ENCODE assay signal across 21 cellular contexts in the genomic region with DNA sequence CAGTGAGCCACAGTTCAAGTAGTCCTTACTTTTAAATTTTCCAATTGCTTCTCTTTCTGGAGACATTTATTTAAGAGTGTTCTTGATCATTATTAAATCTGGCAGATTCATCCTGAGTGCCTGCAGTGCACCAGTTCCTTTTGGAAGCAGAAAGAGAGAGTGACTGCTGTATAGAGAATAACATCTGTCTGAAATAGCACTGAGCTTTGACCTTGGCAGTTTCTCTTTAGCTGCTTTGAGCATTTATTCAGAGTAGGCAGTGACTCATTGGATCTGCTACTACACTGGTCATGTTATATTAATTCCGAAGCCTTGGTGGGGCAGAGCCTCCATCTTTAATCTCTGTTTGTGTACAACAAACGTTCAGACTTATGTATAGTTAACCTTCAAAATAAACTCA.
DNase-seq lines count a peak whose midpoint lies in the region; ATAC-seq and TF ChIP-seq lines count a peak whose summit lies in the region.
"Had no signal": no experiment of that assay in that cellular context is flagged by ENCODE, and none has a peak within 500 bp of the region (broad histone marks: within the 10 kb centered on the region; RNA-seq: fewer than 3 reads in every experiment).

No MANE protein-coding gene starts in this region.

- no peak overlapping the region for H3K56ac ChIP-seq in H9 (ENCODE audit: insufficient read length, low read depth, low read length)

- H3K4me1 ChIP-seq in hepatocyte (ENCODE audit: insufficient read depth) = no peaks in the 10 kb centered on the region
- H3K4me1 ChIP-seq in H9 (ENCODE audit: insufficient read depth, low read length) = no peaks in the 10 kb centered on the region
- H3K4me1 ChIP-seq: heart right ventricle, tibial artery had no signal

- peak; percentile 15 for DNase-seq in HT1080 (ENCODE audit: low read depth)
- DNase-seq in astrocyte of the hippocampus (ENCODE audit: low read depth, low spot score) = peak; percentile 8
- peak; percentile 5 for DNase-seq in hepatocyte (ENCODE audit: low spot score)
- no peak for DNase-seq in H9
- DNase-seq in activated CD4-positive, alpha-beta T cell treated with anti-CD3 and anti-CD28 coated beads, Interleukin-2, amount 10 ng/mL, durations not matched to agents 24 days and 14 days = no peak
- DNase-seq in effector memory CD8-positive, alpha-beta T cell = no peak
- DNase-seq in sciatic nerve (ENCODE audit: low spot score) = no peak
- DNase-seq: activated CD8-positive, alpha-beta T cell treated with anti-CD3 and anti-CD28 coated beads, Interleukin-2, amount 10 ng/mL, durations not matched to agents 7 days and 5 days; amygdala; DMS53; heart right ventricle; KBM-7; midbrain; NCI-H1092; ovary; T-helper 1 cell; tibial artery had no signal

- H3K9me3 Mint-ChIP-seq in H9 = no peaks in the 10 kb centered on the region
- H3K9me3 Mint-ChIP-seq in activated CD4-positive, alpha-beta T cell treated with anti-CD3 and anti-CD28 coated beads, Interleukin-2, amount 10 ng/mL, durations not matched to agents 24 days and 14 days = no peaks in the 10 kb centered on the region
- no peaks in the 10 kb centered on the region for H3K9me3 Mint-ChIP-seq in effector memory CD8-positive, alpha-beta T cell
- H3K9me3 Mint-ChIP-seq: stimulated activated memory B cell treated with anti-CD40 and anti-IgM and Interleukin-4, amounts not matched to agents 10 μg/mL and 1 μg/mL and 100 μg/mL, for 72 hours had no signal

- H3T11ph ChIP-seq in H9 (ENCODE audit: low read length) = no peak overlapping the region

- H3K27ac Mint-ChIP-seq in H9 = no peak overlapping the region
- no peak overlapping the region for H3K27ac Mint-ChIP-seq in activated CD4-positive, alpha-beta T cell treated with anti-CD3 and anti-CD28 coated beads, Interleukin-2, amount 10 ng/mL, durations not matched to agents 24 days and 14 days
- no peak overlapping the region for H3K27ac Mint-ChIP-seq in effector memory CD8-positive, alpha-beta T cell
- H3K27ac Mint-ChIP-seq: activated CD8-positive, alpha-beta T cell treated with anti-CD3 and anti-CD28 coated beads, Interleukin-2, amount 10 ng/mL, durations not matched to agents 7 days and 5 days; CD14-positive monocyte; stimulated activated memory B cell treated with anti-CD40 and anti-IgM and Interleukin-4, amounts not matched to agents 10 μg/mL and 1 μg/mL and 100 μg/mL, for 72 hours had no signal

- no peak overlapping the region for H2BK12ac ChIP-seq in H9 (ENCODE audit: insufficient read length, low read depth, low read length)

- H3K9ac ChIP-seq in H9 (ENCODE audit: extremely low read depth, insufficient read length, low read length) = no peak overlapping the region

- H2BK120ac ChIP-seq in H9 (ENCODE audit: low read depth, low read length, poor library complexity, severe bottlenecking) = no peak overlapping the region

- H3K27me3 ChIP-seq in hepatocyte (no peaks in the 10 kb centered on the region), H9 (ENCODE audit: insufficient read depth, low read length) (no peaks in the 10 kb centered on the region)
- H3K27me3 ChIP-seq: heart right ventricle, ovary, tibial artery had no signal

- H3K18ac ChIP-seq in H9 (ENCODE audit: insufficient read length, low read depth, low read length) = no peak overlapping the region

- no peaks in the 10 kb centered on the region for H3K36me3 ChIP-seq in hepatocyte (replicated peaks; ENCODE audit: insufficient read depth, low read depth)
- H3K36me3 ChIP-seq: heart right ventricle, ovary, tibial artery had no signal

- no peak for ATAC-seq in effector memory CD8-positive, alpha-beta T cell (replicated peaks)
- ATAC-seq in sciatic nerve = no peak
- ATAC-seq: activated CD8-positive, alpha-beta T cell treated with anti-CD3 and anti-CD28 coated beads, Interleukin-2, amount 10 ng/mL, durations not matched to agents 7 days and 5 days; stimulated activated memory B cell treated with anti-CD40 and anti-IgM and Interleukin-4, amounts not matched to agents 10 μg/mL and 1 μg/mL and 100 μg/mL, for 72 hours had no signal

- no peaks in the 10 kb centered on the region for H3K23me2 ChIP-seq in H9 (ENCODE audit: insufficient read length, low read depth, low read length, poor library complexity, severe bottlenecking)

- no peak overlapping the region for H4K91ac ChIP-seq in H9 (ENCODE audit: insufficient read length, low read depth, low read length)

- TF ChIP-seq CTCF in hepatocyte (IDR thresholded peaks at IDR 0.05; ENCODE audit: poor library complexity) = no peak
- no peak for TF ChIP-seq CTCF in H9 (conservative IDR thresholded peaks at IDR 0.05)

- no peak overlapping the region for H3K4me3 Mint-ChIP-seq in H9
- no peak overlapping the region for H3K4me3 Mint-ChIP-seq in activated CD4-positive, alpha-beta T cell treated with anti-CD3 and anti-CD28 coated beads, Interleukin-2, amount 10 ng/mL, durations not matched to agents 24 days and 14 days
- H3K4me3 Mint-ChIP-seq in effector memory CD8-positive, alpha-beta T cell = no peak overlapping the region
- H3K4me3 Mint-ChIP-seq: activated CD8-positive, alpha-beta T cell treated with anti-CD3 and anti-CD28 coated beads, Interleukin-2, amount 10 ng/mL, durations not matched to agents 7 days and 5 days; CD14-positive monocyte; stimulated activated memory B cell treated with anti-CD40 and anti-IgM and Interleukin-4, amounts not matched to agents 10 μg/mL and 1 μg/mL and 100 μg/mL, for 72 hours had no signal

- no peak overlapping the region for H3K4me3 ChIP-seq in hepatocyte
- H3K4me3 ChIP-seq: coronary artery, heart right ventricle, ovary, tibial artery had no signal

- H4K5ac ChIP-seq in H9 (ENCODE audit: insufficient read length, low read depth, low read length) = no peak overlapping the region

- no peaks in the 10 kb centered on the region for H3K9me2 ChIP-seq in hepatocyte (replicated peaks; ENCODE audit: insufficient read depth)

- 0 out of 4 replicates have a peak, but pooled peaks cover 0 to 5% of the 10 kb centered on the region in 2 experiments for H3K4me1 Mint-ChIP-seq in H9
- no peaks in the 10 kb centered on the region for H3K4me1 Mint-ChIP-seq in activated CD4-positive, alpha-beta T cell treated with anti-CD3 and anti-CD28 coated beads, Interleukin-2, amount 10 ng/mL, durations not matched to agents 24 days and 14 days
- no peaks in the 10 kb centered on the region for H3K4me1 Mint-ChIP-seq in effector memory CD8-positive, alpha-beta T cell (ENCODE audit: low read depth in 2 of 2)
- H3K4me1 Mint-ChIP-seq: stimulated activated memory B cell treated with anti-CD40 and anti-IgM and Interleukin-4, amounts not matched to agents 10 μg/mL and 1 μg/mL and 100 μg/mL, for 72 hours had no signal

- H3K4ac ChIP-seq in H9 (ENCODE audit: low read depth, low read length) = no peak overlapping the region

- no peaks in the 10 kb centered on the region for H3K27me3 Mint-ChIP-seq in H9 (ENCODE audit: low read depth)
- no peaks in the 10 kb centered on the region for H3K27me3 Mint-ChIP-seq in activated CD4-positive, alpha-beta T cell treated with anti-CD3 and anti-CD28 coated beads, Interleukin-2, amount 10 ng/mL, durations not matched to agents 24 days and 14 days
- H3K27me3 Mint-ChIP-seq in effector memory CD8-positive, alpha-beta T cell = no peaks in the 10 kb centered on the region
- H3K27me3 Mint-ChIP-seq: stimulated activated memory B cell treated with anti-CD40 and anti-IgM and Interleukin-4, amounts not matched to agents 10 μg/mL and 1 μg/mL and 100 μg/mL, for 72 hours had no signal

- H2BK15ac ChIP-seq in H9 (ENCODE audit: low read depth, low read length) = no peak overlapping the region

- H3K79me1 ChIP-seq in H9 (ENCODE audit: insufficient read depth, low read depth, low read length, poor library complexity, severe bottlenecking) = no peaks in the 10 kb centered on the region

- no peak overlapping the region for H4K8ac ChIP-seq in H9 (replicated peaks; ENCODE audit: insufficient read length, low read depth, low read length)

- intact Hi-C loops in activated CD4-positive, alpha-beta T cell treated with anti-CD3 and anti-CD28 coated beads, Interleukin-2, amount 10 ng/mL, durations not matched to agents 24 days and 14 days (cut with micrococcal nuclease) = no loop called here
- intact Hi-C loops in sciatic nerve (cut with DNase I) = no loop called here

- no peak overlapping the region for H2BK20ac ChIP-seq in H9 (ENCODE audit: low read depth, low read length, poor library complexity, severe bottlenecking)

- H3K36me3 Mint-ChIP-seq in H9 (ENCODE audit: insufficient read depth in 1 of 3, low read depth in 3 of 3) = no peaks in the 10 kb centered on the region
- no peaks in the 10 kb centered on the region for H3K36me3 Mint-ChIP-seq in activated CD4-positive, alpha-beta T cell treated with anti-CD3 and anti-CD28 coated beads, Interleukin-2, amount 10 ng/mL, durations not matched to agents 24 days and 14 days (ENCODE audit: low read depth)
- H3K36me3 Mint-ChIP-seq in effector memory CD8-positive, alpha-beta T cell (ENCODE audit: insufficient read depth) = no peaks in the 10 kb centered on the region
- H3K36me3 Mint-ChIP-seq: CD14-positive monocyte; stimulated activated memory B cell treated with anti-CD40 and anti-IgM and Interleukin-4, amounts not matched to agents 10 μg/mL and 1 μg/mL and 100 μg/mL, for 72 hours had no signal

- WGBS in hepatocyte (ENCODE audit: low lambda C conversion rate, missing lambda C conversion rate) = 63% methylated on average over 2 of the region's 2 CpGs
- no CpG with 5 or more reads among the region's 2 CpGs for WGBS in H9 (ENCODE audit: extremely low coverage, insufficient read length, low lambda C conversion rate)

- no peak overlapping the region for H3K14ac ChIP-seq in H9 (ENCODE audit: insufficient read depth, low read length)

- no peak overlapping the region for H2BK5ac ChIP-seq in H9 (ENCODE audit: insufficient read length, low read length)

- H3K4me2 ChIP-seq in hepatocyte = no peak overlapping the region
- H3K4me2 ChIP-seq in H9 (ENCODE audit: insufficient read depth, insufficient read length, low read length) = no peak overlapping the region

- H2AFZ ChIP-seq in hepatocyte = no peak overlapping the region
- no peak overlapping the region for H2AFZ ChIP-seq in H9 (ENCODE audit: low read length)

- H3K27ac ChIP-seq in hepatocyte (no peak overlapping the region), H9 (ENCODE audit: insufficient read length, low read depth, low read length) (no peak overlapping the region)
- H3K27ac ChIP-seq: coronary artery, epithelial cell of prostate, heart right ventricle, ovary, tibial artery had no signal

- H4K20me1 ChIP-seq in hepatocyte (ENCODE audit: insufficient read depth, poor library complexity, severe bottlenecking) = no peaks in the 10 kb centered on the region
- no peaks in the 10 kb centered on the region for H4K20me1 ChIP-seq in H9 (ENCODE audit: control insufficient read depth, insufficient read depth, insufficient read length)

- no peak overlapping the region for H2AK5ac ChIP-seq in H9 (ENCODE audit: insufficient read length, low read length)

- no peaks in the 10 kb centered on the region for H3K79me2 ChIP-seq in hepatocyte
- H3K79me2 ChIP-seq in H9 (ENCODE audit: insufficient read depth, low read length) = no peaks in the 10 kb centered on the region

- H3K23ac ChIP-seq in H9 (ENCODE audit: insufficient read length, low read depth, low read length) = no peak overlapping the region

- no peaks in the 10 kb centered on the region for H3K9me3 ChIP-seq in hepatocyte (ENCODE audit: low read depth)
- H3K9me3 ChIP-seq in H9 (ENCODE audit: control insufficient read depth, low read depth, low read length) = no peaks in the 10 kb centered on the region
- H3K9me3 ChIP-seq: heart right ventricle, ovary, tibial artery had no signal

Comparison
In these comparisons a context has a peak if more than half of its experiments do, and no peak if none do; other contexts are left out.
1. DNase-seq: peak in HT1080 (single experiment), astrocyte of the hippocampus (single experiment) and hepatocyte (single experiment); none in H9 (single experiment), activated CD4-positive, alpha-beta T cell treated with anti-CD3 and anti-CD28 coated beads, Interleukin-2, amount 10 ng/mL, durations not matched to agents 24 days and 14 days (single experiment), effector memory CD8-positive, alpha-beta T cell (0 of 3) and sciatic nerve (single experiment).